ENCODE assay signal across 1 cellular context in genomic region chr4:108141213-108142045, GRCh38.
TF ChIP-seq lines count a peak whose summit lies in the region.

No MANE protein-coding gene starts in this region.

TF ChIP-seq in GM12878, 131 proteins besides CTCF, POLR2A, EP300 and RAD21 (continued from another document and continues in another):
- TF ChIP-seq REST (IDR thresholded peaks at IDR 0.05; ENCODE audit: low read depth, low read length) (no peak), ZBTB4 (CRISPR knock-in tag; IDR thresholded peaks at IDR 0.05) (no peak), RBBP5 (conservative IDR thresholded peaks at IDR 0.05) (no peak), ZSCAN29 (IDR thresholded peaks at IDR 0.05) (no peak), PAX5 (IDR thresholded peaks at IDR 0.05; ENCODE audit: borderline replicate concordance, low read depth, low read length) (peak; percentile 88), RUNX3 (IDR thresholded peaks at IDR 0.05; ENCODE audit: low read length) (peak; percentile 79), BACH1 (IDR thresholded peaks at IDR 0.05; ENCODE audit: borderline replicate concordance) (no peak), GATAD2B (conservative IDR thresholded peaks at IDR 0.05; ENCODE audit: low read depth) (no peak), SMC3 (IDR thresholded peaks at IDR 0.05; ENCODE audit: borderline replicate concordance, low read length) (no peak), SREBF2 (IDR thresholded peaks at IDR 0.05; ENCODE audit: low read length) (no peak), KLF5 (IDR thresholded peaks at IDR 0.05; ENCODE audit: partially characterized antibody) (no peak), RB1 (IDR thresholded peaks at IDR 0.05; ENCODE audit: borderline replicate concordance) (no peak), BHLHE40 (IDR thresholded peaks at IDR 0.05; ENCODE audit: borderline replicate concordance in 1 of 2, low read depth in 2 of 2, low read length in 1 of 2) (no peak; a peak in 1 of 4 replicates), BCL11A (IDR thresholded peaks at IDR 0.05; ENCODE audit: low read depth, low read length) (no peak), STAT1 (conservative IDR thresholded peaks at IDR 0.05) (no peak), CREM (IDR thresholded peaks at IDR 0.05; ENCODE audit: low read depth) (peak; percentile 70; the same call in 1 of the 2 replicates), ZBTB33 (IDR thresholded peaks at IDR 0.05) (no peak), RELA (IDR thresholded peaks at IDR 0.05; ENCODE audit: borderline replicate concordance, partially characterized antibody) (no peak), NR2C1 (IDR thresholded peaks at IDR 0.05) (no peak), SIX5 (IDR thresholded peaks at IDR 0.05; ENCODE audit: low read depth, low read length, severe bottlenecking) (no peak), NFIC (IDR thresholded peaks at IDR 0.05; ENCODE audit: low read depth, low read length) (peak; percentile 48; the same call in 1 of the 2 replicates), NRF1 (conservative IDR thresholded peaks at IDR 0.05; ENCODE audit: low read depth, low read length) (no peak), ZNF207 (IDR thresholded peaks at IDR 0.05; ENCODE audit: borderline replicate concordance) (no peak), ZZZ3 (IDR thresholded peaks at IDR 0.05; ENCODE audit: control insufficient read depth, insufficient read length, low read depth) (no peak), SP1 (IDR thresholded peaks at IDR 0.05; ENCODE audit: low read depth, low read length) (no peak), NR2F1 (conservative IDR thresholded peaks at IDR 0.05) (no peak), ZNF24 (IDR thresholded peaks at IDR 0.05) (no peak), ZNF274 (IDR thresholded peaks at IDR 0.05; ENCODE audit: insufficient read depth, insufficient read length) (no peak), HDAC2 (IDR thresholded peaks at IDR 0.05) (no peak), RCOR1 (conservative IDR thresholded peaks at IDR 0.05; ENCODE audit: low read depth, low read length) (no peak)
- TF ChIP-seq, protein P1, sequence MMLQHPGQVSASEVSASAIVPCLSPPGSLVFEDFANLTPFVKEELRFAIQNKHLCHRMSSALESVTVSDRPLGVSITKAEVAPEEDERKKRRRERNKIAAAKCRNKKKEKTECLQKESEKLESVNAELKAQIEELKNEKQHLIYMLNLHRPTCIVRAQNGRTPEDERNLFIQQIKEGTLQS (IDR thresholded peaks at IDR 0.05; ENCODE audit: borderline replicate concordance, extremely low read depth, low read depth, low read length) = no peak
- TF ChIP-seq, protein P2, sequence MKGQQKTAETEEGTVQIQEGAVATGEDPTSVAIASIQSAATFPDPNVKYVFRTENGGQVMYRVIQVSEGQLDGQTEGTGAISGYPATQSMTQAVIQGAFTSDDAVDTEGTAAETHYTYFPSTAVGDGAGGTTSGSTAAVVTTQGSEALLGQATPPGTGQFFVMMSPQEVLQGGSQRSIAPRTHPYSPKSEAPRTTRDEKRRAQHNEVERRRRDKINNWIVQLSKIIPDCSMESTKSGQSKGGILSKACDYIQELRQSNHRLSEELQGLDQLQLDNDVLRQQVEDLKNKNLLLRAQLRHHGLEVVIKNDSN (IDR thresholded peaks at IDR 0.05; ENCODE audit: borderline replicate concordance, extremely low read length, insufficient read depth, low read depth, low read length) = no peak
- TF ChIP-seq, protein P3, sequence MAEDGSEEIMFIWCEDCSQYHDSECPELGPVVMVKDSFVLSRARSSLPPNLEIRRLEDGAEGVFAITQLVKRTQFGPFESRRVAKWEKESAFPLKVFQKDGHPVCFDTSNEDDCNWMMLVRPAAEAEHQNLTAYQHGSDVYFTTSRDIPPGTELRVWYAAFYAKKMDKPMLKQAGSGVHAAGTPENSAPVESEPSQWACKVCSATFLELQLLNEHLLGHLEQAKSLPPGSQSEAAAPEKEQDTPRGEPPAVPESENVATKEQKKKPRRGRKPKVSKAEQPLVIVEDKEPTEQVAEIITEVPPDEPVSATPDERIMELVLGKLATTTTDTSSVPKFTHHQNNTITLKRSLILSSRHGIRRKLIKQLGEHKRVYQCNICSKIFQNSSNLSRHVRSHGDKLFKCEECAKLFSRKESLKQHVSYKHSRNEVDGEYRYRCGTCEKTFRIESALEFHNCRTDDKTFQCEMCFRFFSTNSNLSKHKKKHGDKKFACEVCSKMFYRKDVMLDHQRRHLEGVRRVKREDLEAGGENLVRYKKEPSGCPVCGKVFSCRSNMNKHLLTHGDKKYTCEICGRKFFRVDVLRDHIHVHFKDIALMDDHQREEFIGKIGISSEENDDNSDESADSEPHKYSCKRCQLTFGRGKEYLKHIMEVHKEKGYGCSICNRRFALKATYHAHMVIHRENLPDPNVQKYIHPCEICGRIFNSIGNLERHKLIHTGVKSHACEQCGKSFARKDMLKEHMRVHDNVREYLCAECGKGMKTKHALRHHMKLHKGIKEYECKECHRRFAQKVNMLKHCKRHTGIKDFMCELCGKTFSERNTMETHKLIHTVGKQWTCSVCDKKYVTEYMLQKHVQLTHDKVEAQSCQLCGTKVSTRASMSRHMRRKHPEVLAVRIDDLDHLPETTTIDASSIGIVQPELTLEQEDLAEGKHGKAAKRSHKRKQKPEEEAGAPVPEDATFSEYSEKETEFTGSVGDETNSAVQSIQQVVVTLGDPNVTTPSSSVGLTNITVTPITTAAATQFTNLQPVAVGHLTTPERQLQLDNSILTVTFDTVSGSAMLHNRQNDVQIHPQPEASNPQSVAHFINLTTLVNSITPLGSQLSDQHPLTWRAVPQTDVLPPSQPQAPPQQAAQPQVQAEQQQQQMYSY (CRISPR knock-in tag; IDR thresholded peaks at IDR 0.05) = no peak
- TF ChIP-seq, protein P4, sequence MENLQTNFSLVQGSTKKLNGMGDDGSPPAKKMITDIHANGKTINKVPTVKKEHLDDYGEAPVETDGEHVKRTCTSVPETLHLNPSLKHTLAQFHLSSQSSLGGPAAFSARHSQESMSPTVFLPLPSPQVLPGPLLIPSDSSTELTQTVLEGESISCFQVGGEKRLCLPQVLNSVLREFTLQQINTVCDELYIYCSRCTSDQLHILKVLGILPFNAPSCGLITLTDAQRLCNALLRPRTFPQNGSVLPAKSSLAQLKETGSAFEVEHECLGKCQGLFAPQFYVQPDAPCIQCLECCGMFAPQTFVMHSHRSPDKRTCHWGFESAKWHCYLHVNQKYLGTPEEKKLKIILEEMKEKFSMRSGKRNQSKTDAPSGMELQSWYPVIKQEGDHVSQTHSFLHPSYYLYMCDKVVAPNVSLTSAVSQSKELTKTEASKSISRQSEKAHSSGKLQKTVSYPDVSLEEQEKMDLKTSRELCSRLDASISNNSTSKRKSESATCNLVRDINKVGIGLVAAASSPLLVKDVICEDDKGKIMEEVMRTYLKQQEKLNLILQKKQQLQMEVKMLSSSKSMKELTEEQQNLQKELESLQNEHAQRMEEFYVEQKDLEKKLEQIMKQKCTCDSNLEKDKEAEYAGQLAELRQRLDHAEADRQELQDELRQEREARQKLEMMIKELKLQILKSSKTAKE (IDR thresholded peaks at IDR 0.05; ENCODE audit: low read depth, poor library complexity, severe bottlenecking) = no peak
- TF ChIP-seq, protein P5, sequence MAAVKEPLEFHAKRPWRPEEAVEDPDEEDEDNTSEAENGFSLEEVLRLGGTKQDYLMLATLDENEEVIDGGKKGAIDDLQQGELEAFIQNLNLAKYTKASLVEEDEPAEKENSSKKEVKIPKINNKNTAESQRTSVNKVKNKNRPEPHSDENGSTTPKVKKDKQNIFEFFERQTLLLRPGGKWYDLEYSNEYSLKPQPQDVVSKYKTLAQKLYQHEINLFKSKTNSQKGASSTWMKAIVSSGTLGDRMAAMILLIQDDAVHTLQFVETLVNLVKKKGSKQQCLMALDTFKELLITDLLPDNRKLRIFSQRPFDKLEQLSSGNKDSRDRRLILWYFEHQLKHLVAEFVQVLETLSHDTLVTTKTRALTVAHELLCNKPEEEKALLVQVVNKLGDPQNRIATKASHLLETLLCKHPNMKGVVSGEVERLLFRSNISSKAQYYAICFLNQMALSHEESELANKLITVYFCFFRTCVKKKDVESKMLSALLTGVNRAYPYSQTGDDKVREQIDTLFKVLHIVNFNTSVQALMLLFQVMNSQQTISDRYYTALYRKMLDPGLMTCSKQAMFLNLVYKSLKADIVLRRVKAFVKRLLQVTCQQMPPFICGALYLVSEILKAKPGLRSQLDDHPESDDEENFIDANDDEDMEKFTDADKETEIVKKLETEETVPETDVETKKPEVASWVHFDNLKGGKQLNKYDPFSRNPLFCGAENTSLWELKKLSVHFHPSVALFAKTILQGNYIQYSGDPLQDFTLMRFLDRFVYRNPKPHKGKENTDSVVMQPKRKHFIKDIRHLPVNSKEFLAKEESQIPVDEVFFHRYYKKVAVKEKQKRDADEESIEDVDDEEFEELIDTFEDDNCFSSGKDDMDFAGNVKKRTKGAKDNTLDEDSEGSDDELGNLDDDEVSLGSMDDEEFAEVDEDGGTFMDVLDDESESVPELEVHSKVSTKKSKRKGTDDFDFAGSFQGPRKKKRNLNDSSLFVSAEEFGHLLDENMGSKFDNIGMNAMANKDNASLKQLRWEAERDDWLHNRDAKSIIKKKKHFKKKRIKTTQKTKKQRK (IDR thresholded peaks at IDR 0.05; ENCODE audit: low read depth, low read length) = no peak
- TF ChIP-seq, protein P6, sequence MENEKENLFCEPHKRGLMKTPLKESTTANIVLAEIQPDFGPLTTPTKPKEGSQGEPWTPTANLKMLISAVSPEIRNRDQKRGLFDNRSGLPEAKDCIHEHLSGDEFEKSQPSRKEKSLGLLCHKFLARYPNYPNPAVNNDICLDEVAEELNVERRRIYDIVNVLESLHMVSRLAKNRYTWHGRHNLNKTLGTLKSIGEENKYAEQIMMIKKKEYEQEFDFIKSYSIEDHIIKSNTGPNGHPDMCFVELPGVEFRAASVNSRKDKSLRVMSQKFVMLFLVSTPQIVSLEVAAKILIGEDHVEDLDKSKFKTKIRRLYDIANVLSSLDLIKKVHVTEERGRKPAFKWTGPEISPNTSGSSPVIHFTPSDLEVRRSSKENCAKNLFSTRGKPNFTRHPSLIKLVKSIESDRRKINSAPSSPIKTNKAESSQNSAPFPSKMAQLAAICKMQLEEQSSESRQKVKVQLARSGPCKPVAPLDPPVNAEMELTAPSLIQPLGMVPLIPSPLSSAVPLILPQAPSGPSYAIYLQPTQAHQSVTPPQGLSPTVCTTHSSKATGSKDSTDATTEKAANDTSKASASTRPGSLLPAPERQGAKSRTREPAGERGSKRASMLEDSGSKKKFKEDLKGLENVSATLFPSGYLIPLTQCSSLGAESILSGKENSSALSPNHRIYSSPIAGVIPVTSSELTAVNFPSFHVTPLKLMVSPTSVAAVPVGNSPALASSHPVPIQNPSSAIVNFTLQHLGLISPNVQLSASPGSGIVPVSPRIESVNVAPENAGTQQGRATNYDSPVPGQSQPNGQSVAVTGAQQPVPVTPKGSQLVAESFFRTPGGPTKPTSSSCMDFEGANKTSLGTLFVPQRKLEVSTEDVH (IDR thresholded peaks at IDR 0.05; ENCODE audit: low read depth, partially characterized antibody) = no peak
